ENCODE assay signal across 1 cellular context in the genomic region with DNA sequence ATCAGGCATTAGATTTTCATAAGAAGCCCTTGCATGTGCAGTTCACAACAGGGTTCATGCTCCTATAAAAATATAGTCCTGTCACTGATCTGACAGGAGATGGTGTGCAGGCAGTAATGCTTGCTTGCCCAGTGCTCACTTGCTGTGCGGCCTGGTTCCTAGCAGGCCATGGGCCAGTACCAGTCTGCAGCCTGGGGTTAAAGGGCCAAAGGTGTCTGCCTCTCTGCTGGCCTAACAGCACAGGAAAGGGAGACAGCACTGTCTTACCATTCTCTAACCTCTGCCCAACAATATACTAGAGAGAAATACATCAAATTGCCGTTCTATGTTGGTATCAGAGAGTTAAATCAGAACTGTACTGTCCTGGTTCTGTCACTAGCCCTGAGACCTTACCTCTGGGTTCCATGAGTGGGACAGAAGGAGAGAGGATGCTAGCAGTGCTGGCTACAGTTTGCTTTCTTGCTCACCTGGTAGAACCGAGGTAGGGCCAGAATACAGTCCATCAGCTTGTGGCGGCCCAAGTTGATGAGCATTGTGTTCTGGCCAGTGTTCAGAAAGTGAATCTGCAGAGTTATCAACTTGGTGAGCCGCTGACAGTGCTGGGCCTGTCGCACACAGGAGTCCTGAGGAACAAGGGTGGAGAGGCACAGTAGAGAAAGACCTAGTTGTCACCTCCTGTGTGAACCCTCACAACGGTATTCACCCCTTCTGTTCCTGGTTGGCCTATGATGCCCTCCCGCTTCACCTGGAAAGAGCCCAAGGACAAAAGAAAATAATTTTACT.
A peak's percentile ranks its signal among the peaks of the same experiment; 100 is the strongest.
TF ChIP-seq lines count a peak whose summit lies in the region.

No MANE protein-coding gene starts in this region.

TF ChIP-seq in K562, 482 proteins besides CTCF, POLR2A, EP300 and RAD21 (continued from another document):
- no peak for TF ChIP-seq FOXM1 (IDR thresholded peaks at IDR 0.05; ENCODE audit: low read depth)
- no peak for TF ChIP-seq FOXM1 (CRISPR knock-in tag; IDR thresholded peaks at IDR 0.05; ENCODE audit: low read depth)
- TF ChIP-seq, protein P1, sequence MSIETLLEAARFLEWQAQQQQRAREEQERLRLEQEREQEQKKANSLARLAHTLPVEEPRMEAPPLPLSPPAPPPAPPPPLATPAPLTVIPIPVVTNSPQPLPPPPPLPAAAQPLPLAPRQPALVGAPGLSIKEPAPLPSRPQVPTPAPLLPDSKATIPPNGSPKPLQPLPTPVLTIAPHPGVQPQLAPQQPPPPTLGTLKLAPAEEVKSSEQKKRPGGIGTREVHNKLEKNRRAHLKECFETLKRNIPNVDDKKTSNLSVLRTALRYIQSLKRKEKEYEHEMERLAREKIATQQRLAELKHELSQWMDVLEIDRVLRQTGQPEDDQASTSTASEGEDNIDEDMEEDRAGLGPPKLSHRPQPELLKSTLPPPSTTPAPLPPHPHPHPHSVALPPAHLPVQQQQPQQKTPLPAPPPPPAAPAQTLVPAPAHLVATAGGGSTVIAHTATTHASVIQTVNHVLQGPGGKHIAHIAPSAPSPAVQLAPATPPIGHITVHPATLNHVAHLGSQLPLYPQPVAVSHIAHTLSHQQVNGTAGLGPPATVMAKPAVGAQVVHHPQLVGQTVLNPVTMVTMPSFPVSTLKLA (conservative IDR thresholded peaks at IDR 0.05): no peak
- TF ChIP-seq, protein P2, sequence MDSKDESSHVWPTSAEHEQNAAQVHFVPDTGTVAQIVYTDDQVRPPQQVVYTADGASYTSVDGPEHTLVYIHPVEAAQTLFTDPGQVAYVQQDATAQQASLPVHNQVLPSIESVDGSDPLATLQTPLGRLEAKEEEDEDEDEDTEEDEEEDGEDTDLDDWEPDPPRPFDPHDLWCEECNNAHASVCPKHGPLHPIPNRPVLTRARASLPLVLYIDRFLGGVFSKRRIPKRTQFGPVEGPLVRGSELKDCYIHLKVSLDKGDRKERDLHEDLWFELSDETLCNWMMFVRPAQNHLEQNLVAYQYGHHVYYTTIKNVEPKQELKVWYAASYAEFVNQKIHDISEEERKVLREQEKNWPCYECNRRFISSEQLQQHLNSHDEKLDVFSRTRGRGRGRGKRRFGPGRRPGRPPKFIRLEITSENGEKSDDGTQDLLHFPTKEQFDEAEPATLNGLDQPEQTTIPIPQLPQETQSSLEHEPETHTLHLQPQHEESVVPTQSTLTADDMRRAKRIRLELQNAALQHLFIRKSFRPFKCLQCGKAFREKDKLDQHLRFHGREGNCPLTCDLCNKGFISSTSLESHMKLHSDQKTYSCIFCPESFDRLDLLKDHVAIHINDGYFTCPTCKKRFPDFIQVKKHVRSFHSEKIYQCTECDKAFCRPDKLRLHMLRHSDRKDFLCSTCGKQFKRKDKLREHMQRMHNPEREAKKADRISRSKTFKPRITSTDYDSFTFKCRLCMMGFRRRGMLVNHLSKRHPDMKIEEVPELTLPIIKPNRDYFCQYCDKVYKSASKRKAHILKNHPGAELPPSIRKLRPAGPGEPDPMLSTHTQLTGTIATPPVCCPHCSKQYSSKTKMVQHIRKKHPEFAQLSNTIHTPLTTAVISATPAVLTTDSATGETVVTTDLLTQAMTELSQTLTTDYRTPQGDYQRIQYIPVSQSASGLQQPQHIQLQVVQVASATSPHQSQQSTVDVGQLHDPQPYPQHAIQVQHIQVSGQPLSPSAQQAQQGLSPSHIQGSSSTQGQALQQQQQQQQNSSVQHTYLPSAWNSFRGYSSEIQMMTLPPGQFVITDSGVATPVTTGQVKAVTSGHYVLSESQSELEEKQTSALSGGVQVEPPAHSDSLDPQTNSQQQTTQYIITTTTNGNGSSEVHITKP (IDR thresholded peaks at IDR 0.05; ENCODE audit: partially characterized antibody): no peak
- no peak for TF ChIP-seq HDAC6 (IDR thresholded peaks at IDR 0.05; ENCODE audit: low read depth, low read length)
- TF ChIP-seq SNRNP70 (optimal IDR thresholded peaks at IDR 0.05; ENCODE audit: low read depth, low read length): no peak
- no peak for TF ChIP-seq HDAC8 (tag; IDR thresholded peaks at IDR 0.05)
- TF ChIP-seq RBM22 (IDR thresholded peaks at IDR 0.05; ENCODE audit: low read depth, low read length, poor library complexity, severe bottlenecking): peak; percentile 16
- no peak for TF ChIP-seq POLR3G (IDR thresholded peaks at IDR 0.05; ENCODE audit: extremely low read depth, insufficient read length, insufficient replicate concordance)
- TF ChIP-seq, protein P3, sequence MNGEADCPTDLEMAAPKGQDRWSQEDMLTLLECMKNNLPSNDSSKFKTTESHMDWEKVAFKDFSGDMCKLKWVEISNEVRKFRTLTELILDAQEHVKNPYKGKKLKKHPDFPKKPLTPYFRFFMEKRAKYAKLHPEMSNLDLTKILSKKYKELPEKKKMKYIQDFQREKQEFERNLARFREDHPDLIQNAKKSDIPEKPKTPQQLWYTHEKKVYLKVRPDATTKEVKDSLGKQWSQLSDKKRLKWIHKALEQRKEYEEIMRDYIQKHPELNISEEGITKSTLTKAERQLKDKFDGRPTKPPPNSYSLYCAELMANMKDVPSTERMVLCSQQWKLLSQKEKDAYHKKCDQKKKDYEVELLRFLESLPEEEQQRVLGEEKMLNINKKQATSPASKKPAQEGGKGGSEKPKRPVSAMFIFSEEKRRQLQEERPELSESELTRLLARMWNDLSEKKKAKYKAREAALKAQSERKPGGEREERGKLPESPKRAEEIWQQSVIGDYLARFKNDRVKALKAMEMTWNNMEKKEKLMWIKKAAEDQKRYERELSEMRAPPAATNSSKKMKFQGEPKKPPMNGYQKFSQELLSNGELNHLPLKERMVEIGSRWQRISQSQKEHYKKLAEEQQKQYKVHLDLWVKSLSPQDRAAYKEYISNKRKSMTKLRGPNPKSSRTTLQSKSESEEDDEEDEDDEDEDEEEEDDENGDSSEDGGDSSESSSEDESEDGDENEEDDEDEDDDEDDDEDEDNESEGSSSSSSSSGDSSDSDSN (IDR thresholded peaks at IDR 0.05; ENCODE audit: borderline replicate concordance in 1 of 2, low read depth in 2 of 2, low read length in 2 of 2): no peak
- TF ChIP-seq, protein P4, sequence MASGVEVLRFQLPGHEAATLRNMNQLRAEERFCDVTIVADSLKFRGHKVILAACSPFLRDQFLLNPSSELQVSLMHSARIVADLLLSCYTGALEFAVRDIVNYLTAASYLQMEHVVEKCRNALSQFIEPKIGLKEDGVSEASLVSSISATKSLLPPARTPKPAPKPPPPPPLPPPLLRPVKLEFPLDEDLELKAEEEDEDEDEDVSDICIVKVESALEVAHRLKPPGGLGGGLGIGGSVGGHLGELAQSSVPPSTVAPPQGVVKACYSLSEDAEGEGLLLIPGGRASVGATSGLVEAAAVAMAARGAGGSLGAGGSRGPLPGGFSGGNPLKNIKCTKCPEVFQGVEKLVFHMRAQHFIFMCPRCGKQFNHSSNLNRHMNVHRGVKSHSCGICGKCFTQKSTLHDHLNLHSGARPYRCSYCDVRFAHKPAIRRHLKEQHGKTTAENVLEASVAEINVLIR (CRISPR knock-in tag; IDR thresholded peaks at IDR 0.05): no peak
- TF ChIP-seq NFIX (CRISPR knock-in tag; IDR thresholded peaks at IDR 0.05; ENCODE audit: low read depth): no peak
- no peak for TF ChIP-seq ELF4 (CRISPR knock-in tag; IDR thresholded peaks at IDR 0.05)
- TF ChIP-seq SMAD4 (CRISPR knock-in tag; conservative IDR thresholded peaks at IDR 0.05): no peak
- TF ChIP-seq YY1 (IDR thresholded peaks at IDR 0.05; ENCODE audit: borderline replicate concordance in 1 of 3, control insufficient read depth in 1 of 3, extremely low read depth in 1 of 3, insufficient read depth in 3 of 3, insufficient read length in 1 of 3, insufficient replicate concordance in 2 of 3, low read depth in 1 of 3, low read length in 2 of 3): no peak
- no peak for TF ChIP-seq MAFG (tag; conservative IDR thresholded peaks at IDR 0.05)
- TF ChIP-seq, protein P5, sequence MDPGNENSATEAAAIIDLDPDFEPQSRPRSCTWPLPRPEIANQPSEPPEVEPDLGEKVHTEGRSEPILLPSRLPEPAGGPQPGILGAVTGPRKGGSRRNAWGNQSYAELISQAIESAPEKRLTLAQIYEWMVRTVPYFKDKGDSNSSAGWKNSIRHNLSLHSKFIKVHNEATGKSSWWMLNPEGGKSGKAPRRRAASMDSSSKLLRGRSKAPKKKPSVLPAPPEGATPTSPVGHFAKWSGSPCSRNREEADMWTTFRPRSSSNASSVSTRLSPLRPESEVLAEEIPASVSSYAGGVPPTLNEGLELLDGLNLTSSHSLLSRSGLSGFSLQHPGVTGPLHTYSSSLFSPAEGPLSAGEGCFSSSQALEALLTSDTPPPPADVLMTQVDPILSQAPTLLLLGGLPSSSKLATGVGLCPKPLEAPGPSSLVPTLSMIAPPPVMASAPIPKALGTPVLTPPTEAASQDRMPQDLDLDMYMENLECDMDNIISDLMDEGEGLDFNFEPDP (CRISPR knock-in tag; IDR thresholded peaks at IDR 0.05): no peak
- TF ChIP-seq, protein P6, sequence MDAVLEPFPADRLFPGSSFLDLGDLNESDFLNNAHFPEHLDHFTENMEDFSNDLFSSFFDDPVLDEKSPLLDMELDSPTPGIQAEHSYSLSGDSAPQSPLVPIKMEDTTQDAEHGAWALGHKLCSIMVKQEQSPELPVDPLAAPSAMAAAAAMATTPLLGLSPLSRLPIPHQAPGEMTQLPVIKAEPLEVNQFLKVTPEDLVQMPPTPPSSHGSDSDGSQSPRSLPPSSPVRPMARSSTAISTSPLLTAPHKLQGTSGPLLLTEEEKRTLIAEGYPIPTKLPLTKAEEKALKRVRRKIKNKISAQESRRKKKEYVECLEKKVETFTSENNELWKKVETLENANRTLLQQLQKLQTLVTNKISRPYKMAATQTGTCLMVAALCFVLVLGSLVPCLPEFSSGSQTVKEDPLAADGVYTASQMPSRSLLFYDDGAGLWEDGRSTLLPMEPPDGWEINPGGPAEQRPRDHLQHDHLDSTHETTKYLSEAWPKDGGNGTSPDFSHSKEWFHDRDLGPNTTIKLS (IDR thresholded peaks at IDR 0.05; ENCODE audit: borderline replicate concordance, low read depth): no peak
- TF ChIP-seq ZNF586 (CRISPR knock-in tag; conservative IDR thresholded peaks at IDR 0.05): no peak
- TF ChIP-seq GTF2A2 (tag; IDR thresholded peaks at IDR 0.05): no peak
- TF ChIP-seq ZNF121 (CRISPR knock-in tag; conservative IDR thresholded peaks at IDR 0.05): no peak
- no peak for TF ChIP-seq SP1 (CRISPR knock-in tag; IDR thresholded peaks at IDR 0.05)
- no peak for TF ChIP-seq RBM17 (IDR thresholded peaks at IDR 0.05; ENCODE audit: borderline replicate concordance, low read depth, low read length)
- TF ChIP-seq PML (IDR thresholded peaks at IDR 0.05; ENCODE audit: low read length): 0 out of 2 replicates have a peak, but pooled peaks have one; percentile 28
- TF ChIP-seq MIER1 (IDR thresholded peaks at IDR 0.05; ENCODE audit: low read depth): no peak
- TF ChIP-seq PTTG1 (tag; IDR thresholded peaks at IDR 0.05; ENCODE audit: low read depth): no peak
- TF ChIP-seq ZNF408 (CRISPR knock-in tag; IDR thresholded peaks at IDR 0.05; ENCODE audit: low read depth): no peak
- TF ChIP-seq ZNF146 (CRISPR knock-in tag; IDR thresholded peaks at IDR 0.05; ENCODE audit: unreplicated experiment): no peak
- TF ChIP-seq POLR2AphosphoS2 (IDR thresholded peaks at IDR 0.05; ENCODE audit: low read length): peak; percentile 81; the same call in 1 of the 2 replicates
- TF ChIP-seq ZNF830 (CRISPR knock-in tag; IDR thresholded peaks at IDR 0.05): no peak
- peak in 1 of 2 experiments; percentile 48; a peak in 1 of 3 replicates for TF ChIP-seq CBX3 (IDR thresholded peaks at IDR 0.05; ENCODE audit: borderline replicate concordance in 1 of 2, low read length in 2 of 2)
- TF ChIP-seq, protein P7, sequence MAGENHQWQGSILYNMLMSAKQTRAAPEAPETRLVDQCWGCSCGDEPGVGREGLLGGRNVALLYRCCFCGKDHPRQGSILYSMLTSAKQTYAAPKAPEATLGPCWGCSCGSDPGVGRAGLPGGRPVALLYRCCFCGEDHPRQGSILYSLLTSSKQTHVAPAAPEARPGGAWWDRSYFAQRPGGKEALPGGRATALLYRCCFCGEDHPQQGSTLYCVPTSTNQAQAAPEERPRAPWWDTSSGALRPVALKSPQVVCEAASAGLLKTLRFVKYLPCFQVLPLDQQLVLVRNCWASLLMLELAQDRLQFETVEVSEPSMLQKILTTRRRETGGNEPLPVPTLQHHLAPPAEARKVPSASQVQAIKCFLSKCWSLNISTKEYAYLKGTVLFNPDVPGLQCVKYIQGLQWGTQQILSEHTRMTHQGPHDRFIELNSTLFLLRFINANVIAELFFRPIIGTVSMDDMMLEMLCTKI (IDR thresholded peaks at IDR 0.05; ENCODE audit: partially characterized antibody): no peak
- TF ChIP-seq GABPA (tag; conservative IDR thresholded peaks at IDR 0.05; ENCODE audit: low read depth): no peak
